ENCODE assay signal across 1 cellular context in the genomic region with DNA sequence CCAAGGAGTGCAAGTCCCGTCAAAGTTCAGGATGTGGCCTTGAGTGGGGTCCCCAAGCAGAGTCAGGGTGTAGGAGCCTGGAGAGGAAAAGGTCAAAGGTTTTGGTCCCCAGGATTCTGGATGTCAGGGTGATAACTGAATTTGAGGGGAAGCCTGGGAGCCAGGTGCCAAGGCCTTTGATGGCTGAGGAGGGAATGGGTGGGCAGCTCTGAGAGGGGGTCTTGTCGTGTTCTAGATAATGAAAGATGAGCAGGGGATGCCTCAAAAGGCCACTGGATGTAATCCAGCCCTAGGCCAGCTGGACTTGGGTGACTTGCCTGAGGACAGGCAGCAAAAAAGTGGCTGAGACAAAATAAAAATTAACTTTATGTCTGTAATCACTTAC.
TF ChIP-seq lines count a peak whose summit lies in the region.

No MANE protein-coding gene starts in this region.

TF ChIP-seq in SK-N-SH, 30 proteins besides CTCF, POLR2A, EP300 and RAD21 (continued from another document):
- no peak for TF ChIP-seq ZBTB33 (IDR thresholded peaks at IDR 0.05; ENCODE audit: borderline replicate concordance, low read depth)
- no peak for TF ChIP-seq NRF1 (IDR thresholded peaks at IDR 0.05; ENCODE audit: low read depth, low read length)
- TF ChIP-seq FOXJ3 (CRISPR knock-in tag; IDR thresholded peaks at IDR 0.05) = no peak
- TF ChIP-seq, protein P1, sequence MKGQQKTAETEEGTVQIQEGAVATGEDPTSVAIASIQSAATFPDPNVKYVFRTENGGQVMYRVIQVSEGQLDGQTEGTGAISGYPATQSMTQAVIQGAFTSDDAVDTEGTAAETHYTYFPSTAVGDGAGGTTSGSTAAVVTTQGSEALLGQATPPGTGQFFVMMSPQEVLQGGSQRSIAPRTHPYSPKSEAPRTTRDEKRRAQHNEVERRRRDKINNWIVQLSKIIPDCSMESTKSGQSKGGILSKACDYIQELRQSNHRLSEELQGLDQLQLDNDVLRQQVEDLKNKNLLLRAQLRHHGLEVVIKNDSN (IDR thresholded peaks at IDR 0.05; ENCODE audit: borderline replicate concordance, low read depth) = no peak
- no peak for TF ChIP-seq MEF2A (IDR thresholded peaks at IDR 0.05; ENCODE audit: borderline replicate concordance, low read depth)
- TF ChIP-seq RFX5 (IDR thresholded peaks at IDR 0.05; ENCODE audit: low read length) = no peak
